14 cellular contexts compared by ENCODE assay signal in the genomic region with DNA sequence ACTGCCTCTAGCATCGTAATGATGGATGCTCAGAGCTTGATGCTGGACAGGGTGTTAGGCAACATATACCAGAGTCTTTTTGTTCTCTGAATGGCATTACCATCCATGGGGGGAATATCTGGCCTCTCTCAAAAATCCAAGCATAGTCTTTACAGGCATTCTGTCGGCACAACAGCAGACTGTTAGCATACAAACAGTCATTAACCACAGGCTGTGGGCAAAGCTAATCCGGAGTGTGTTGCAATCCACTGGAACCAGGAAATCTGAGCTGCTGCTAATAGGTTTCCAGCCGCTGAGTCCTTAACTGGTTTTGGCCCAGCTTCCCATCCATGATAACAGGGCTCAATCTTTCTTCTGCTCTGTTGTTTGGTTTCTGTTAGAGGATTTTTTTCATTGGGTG.
DNase-seq lines count a peak whose midpoint lies in the region; ATAC-seq and TF ChIP-seq lines count a peak whose summit lies in the region.
"Had no signal": no experiment of that assay in that cellular context is flagged by ENCODE, and none has a peak within 500 bp of the region (broad histone marks: within the 10 kb centered on the region; RNA-seq: fewer than 3 reads in every experiment).

No MANE protein-coding gene starts in this region.

- BruUV-seq in PC-3 (replicated peaks; lab: Mats Ljungman, UMichigan) = no TSS peak

- H3K36me3 ChIP-seq in PC-3 (ENCODE audit: low read depth, low read length) = no peaks in the 10 kb centered on the region
- H3K36me3 ChIP-seq: tibial artery had no signal

- H3K4me1 Mint-ChIP-seq in T-helper 17 cell = no peaks in the 10 kb centered on the region

- no peak for ATAC-seq in PC-3
- no peak for ATAC-seq in T-helper 17 cell
- no peak for ATAC-seq in HG03039 (IDR thresholded peaks at IDR 0.05; ENCODE audit: unreplicated experiment)

- H3K4me2 ChIP-seq in PC-3 (ENCODE audit: low read length) = no peak overlapping the region

- peaks cover 36% of the 10 kb centered on the region for H3K27me3 Mint-ChIP-seq in T-helper 17 cell

- H3K9me3 ChIP-seq in PC-3 (ENCODE audit: low read length) (no peaks in the 10 kb centered on the region), T-helper 17 cell (ENCODE audit: control insufficient read depth, low read length, poor library complexity, severe bottlenecking) (no peaks in the 10 kb centered on the region)
- H3K9me3 ChIP-seq: tibial artery had no signal

- H3K27me3 ChIP-seq in PC-3 (ENCODE audit: low read length) = peaks cover 19% of the 10 kb centered on the region
- H3K27me3 ChIP-seq: tibial artery had no signal

- H4K20me1 ChIP-seq in PC-3 (ENCODE audit: low read length) = no peaks in the 10 kb centered on the region

- no peak overlapping the region for H3K27ac ChIP-seq in PC-3 (ENCODE audit: low read length)
- H3K27ac ChIP-seq: tibial artery had no signal

- no peaks in the 10 kb centered on the region for H3K4me1 ChIP-seq in PC-3 (ENCODE audit: insufficient read depth, low read length)
- H3K4me1 ChIP-seq: tibial artery had no signal

- no peak overlapping the region for H2AFZ ChIP-seq in PC-3 (ENCODE audit: low read length)

- H3F3A ChIP-seq in PC-3 (ENCODE audit: low read length, unreplicated experiment) = no peaks in the 10 kb centered on the region

- no peaks in the 10 kb centered on the region for H3K9me2 ChIP-seq in PC-3 (replicated peaks; ENCODE audit: low read length)

- intact Hi-C loops in PC-3 (cut with micrococcal nuclease) = no loop called here

- no peak overlapping the region for H3K4me3 Mint-ChIP-seq in T-helper 17 cell
- H3K4me3 Mint-ChIP-seq: activated naive CD4-positive, alpha-beta T cell treated with anti-CD3 and anti-CD28 coated beads for 36 hours had no signal

- H3K4me3 ChIP-seq in PC-3 (ENCODE audit: low read length) (no peak overlapping the region), retinal pigment epithelial cell (ENCODE audit: low read length) (no peak overlapping the region)
- H3K4me3 ChIP-seq: tibial artery had no signal

- no peak overlapping the region for H3K27ac Mint-ChIP-seq in T-helper 17 cell
- H3K27ac Mint-ChIP-seq: activated naive CD4-positive, alpha-beta T cell treated with anti-CD3 and anti-CD28 coated beads for 36 hours had no signal

- H3K36me3 Mint-ChIP-seq in T-helper 17 cell (ENCODE audit: low read depth) = no peaks in the 10 kb centered on the region

- H3K79me2 ChIP-seq in PC-3 (ENCODE audit: low read length) = no peaks in the 10 kb centered on the region

- TF ChIP-seq CTCF in PC-3 (conservative IDR thresholded peaks at IDR 0.05; ENCODE audit: low read depth, low read length) = no peak
- TF ChIP-seq CTCF in retinal pigment epithelial cell (conservative IDR thresholded peaks at IDR 0.05; ENCODE audit: low read depth, low read length) = no peak

- POLR2A ChIA-PET in PC-3 (lab: Charles Lee; ENCODE audit: unreplicated experiment) = no interaction called here

- DNase-seq in H4 (ENCODE audit: low spot score) (peak; percentile 92), PC-3 (peak; percentile 49), fibroblast of gingiva (ENCODE audit: low read depth) (peak; percentile 84), retinal pigment epithelial cell (ENCODE audit: low read depth) (peak; percentile 73), NCI-H1092 treated with DMSO at 0.1 percent for 48 hours (lab: John Stamatoyannopoulos, UW) (no peak), midbrain (lab: John Stamatoyannopoulos, UW) (no peak), T-helper 17 cell (no peak)
- DNase-seq: activated CD4-positive, alpha-beta T cell treated with anti-CD3 and anti-CD28 coated beads for 48 hours; activated naive CD4-positive, alpha-beta T cell treated with anti-CD3 and anti-CD28 coated beads for 36 hours; DMS153; NCI-H1694; occipital lobe; tibial artery had no signal

- CTCF ChIA-PET in PC-3 (lab: Charles Lee) = no interaction called here

- no peak overlapping the region for H3K9ac ChIP-seq in PC-3 (ENCODE audit: low read length)

Comparison
In these comparisons a context has a peak if more than half of its experiments do, and no peak if none do; other contexts are left out.
1. DNase-seq: peak in H4 (single experiment), PC-3 (single experiment), fibroblast of gingiva (single experiment) and retinal pigment epithelial cell (single experiment); none in NCI-H1092 treated with DMSO at 0.1 percent for 48 hours (single experiment), midbrain (single experiment) and T-helper 17 cell (0 of 3).